18 cellular contexts compared by ENCODE assay signal in the genomic region with DNA sequence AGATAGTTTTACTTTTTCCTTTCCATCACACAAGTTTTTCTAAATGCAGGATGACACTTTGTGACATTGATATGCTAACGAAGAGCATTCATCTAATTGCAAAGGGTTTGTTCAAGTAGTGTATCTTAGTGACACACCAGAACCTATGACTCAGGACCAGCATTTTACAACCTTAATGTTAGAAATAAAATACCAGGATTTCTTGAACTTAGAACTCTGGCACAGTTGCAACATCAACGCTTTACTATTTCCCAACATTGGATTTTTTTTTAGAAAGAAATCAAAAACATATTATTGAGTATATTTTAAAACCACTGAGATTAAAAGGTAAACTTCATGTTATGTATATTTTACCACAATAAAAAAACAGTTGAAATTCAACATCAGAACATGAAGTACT. TPM values are rescaled to one million over a fixed set of nuclear protein-coding genes. Genes with fewer than 3 reads are reported as not detected.
DNase-seq lines count a peak whose midpoint lies in the region; ATAC-seq and TF ChIP-seq lines count a peak whose summit lies in the region.
"Had no signal": no experiment of that assay in that cellular context is flagged by ENCODE, and none has a peak within 500 bp of the region (broad histone marks: within the 10 kb centered on the region; RNA-seq: fewer than 3 reads in every experiment).

No MANE protein-coding gene starts in this region.

- H3K79me2 ChIP-seq in ACC112 (ENCODE audit: control insufficient read depth, insufficient read depth, low read length, unreplicated experiment) (no peaks in the 10 kb centered on the region), mesendoderm (ENCODE audit: control insufficient read depth, insufficient read depth, low read length) (no peaks in the 10 kb centered on the region)

- ATAC-seq in IMR-90 (ENCODE audit: low read depth): peak; percentile 48
- ATAC-seq in HG02571 (IDR thresholded peaks at IDR 0.05; ENCODE audit: unreplicated experiment): no peak
- ATAC-seq: naive thymus-derived CD4-positive, alpha-beta T cell; stimulated activated effector memory CD8-positive, alpha-beta T cell treated with anti-CD3 and anti-CD28 coated beads, Interleukin-12 subunit alpha, Interleukin-12 subunit beta, amount 100 ng/mL, for 72 hours had no signal

- peak overlapping the region; percentile 77; the same call in 1 of the 2 replicates for H4K5ac ChIP-seq in IMR-90 (ENCODE audit: low read depth, low read length)
- no peak overlapping the region for H4K5ac ChIP-seq in mesendoderm (ENCODE audit: low read length)

- H3K27ac ChIP-seq in ACC112 (ENCODE audit: low read depth, low read length): peak overlapping the region; percentile 91
- H3K27ac ChIP-seq in IMR-90 (ENCODE audit: insufficient read depth, low read length): no peak overlapping the region
- H3K27ac ChIP-seq in duodenal mucosa (ENCODE audit: low read depth, low read length): peak overlapping the region; percentile 59
- no peak overlapping the region for H3K27ac ChIP-seq in mesendoderm (ENCODE audit: low read depth, low read length)

- TF ChIP-seq RAD21 in IMR-90 (IDR thresholded peaks at IDR 0.05; ENCODE audit: low read length): no peak

- no CpG with 5 or more reads among the region's 2 CpGs for WGBS in IMR-90 (ENCODE audit: extremely low coverage in 2 of 2, insufficient read length in 1 of 2), 2 experiments
- WGBS in mesendoderm (ENCODE audit: extremely low coverage, insufficient coverage, low lambda C conversion rate): no CpG with 5 or more reads among the region's 2 CpGs

- H3K4me1 ChIP-seq in ACC112 (ENCODE audit: control insufficient read depth, insufficient read depth, low read length, unreplicated experiment) (peaks cover 44% of the 10 kb centered on the region), IMR-90 (ENCODE audit: control insufficient read depth, insufficient read depth, low read length) (peaks cover 26% of the 10 kb centered on the region), duodenal mucosa (ENCODE audit: control insufficient read depth in 1 of 2, insufficient read depth in 2 of 2, low read length in 2 of 2) (peaks cover 26 to 31% of the 10 kb centered on the region in 2 donors), mesendoderm (ENCODE audit: control insufficient read depth, low read depth, low read length) (peaks cover 3% of the 10 kb centered on the region)

- no peaks in the 10 kb centered on the region; a peak in 1 of 4 replicates for H3K79me1 ChIP-seq in IMR-90 (ENCODE audit: low read depth in 1 of 2, low read length in 2 of 2)
- H3K79me1 ChIP-seq in mesendoderm (ENCODE audit: low read length): no peaks in the 10 kb centered on the region

- POLR2A ChIA-PET in IMR-90 (lab: Charles Lee; ENCODE audit: unreplicated experiment): no interaction called here

- H2BK15ac ChIP-seq in IMR-90 (ENCODE audit: low read depth, low read length): no peak overlapping the region
- no peak overlapping the region for H2BK15ac ChIP-seq in mesendoderm (replicated peaks; ENCODE audit: low read depth)

- H4K8ac ChIP-seq in IMR-90 (ENCODE audit: low read depth in 2 of 2, low read length in 2 of 2) (no peak overlapping the region), mesendoderm (ENCODE audit: low read depth, low read length) (no peak overlapping the region)

- H2BK20ac ChIP-seq in IMR-90 (ENCODE audit: low read depth, low read length): no peak overlapping the region

- H3K9ac ChIP-seq in IMR-90 (ENCODE audit: low read depth, low read length): no peak overlapping the region
- no peak overlapping the region for H3K9ac ChIP-seq in duodenal mucosa (ENCODE audit: low read depth in 1 of 2, low read length in 2 of 2)
- no peak overlapping the region for H3K9ac ChIP-seq in mesendoderm (ENCODE audit: low read length)

- H2BK120ac ChIP-seq in IMR-90 (ENCODE audit: low read depth, low read length) (no peak overlapping the region), mesendoderm (ENCODE audit: low read depth, low read length) (no peak overlapping the region)

- H2AK5ac ChIP-seq in IMR-90 (ENCODE audit: low read depth, low read length): no peak overlapping the region
- H2AK5ac ChIP-seq in mesendoderm (ENCODE audit: low read length): no peak overlapping the region

- H3K18ac ChIP-seq in IMR-90 (ENCODE audit: low read depth, low read length) (peak overlapping the region; percentile 94), mesendoderm (ENCODE audit: low read length) (no peak overlapping the region)

- H2AFZ ChIP-seq in ACC112 (ENCODE audit: low read length, unreplicated experiment): peak overlapping the region; percentile 10
- no peak overlapping the region for H2AFZ ChIP-seq in IMR-90 (replicated peaks; ENCODE audit: low read length, poor library complexity)

- H3K36me3 ChIP-seq in ACC112 (ENCODE audit: insufficient read depth, low read length): no peaks in the 10 kb centered on the region
- H3K36me3 ChIP-seq in IMR-90 (ENCODE audit: control insufficient read depth, insufficient read depth, low read length): no peaks in the 10 kb centered on the region
- H3K36me3 ChIP-seq in duodenal mucosa (ENCODE audit: control insufficient read depth in 1 of 2, insufficient read depth in 2 of 2, low read length in 2 of 2): no peaks in the 10 kb centered on the region
- H3K36me3 ChIP-seq in mesendoderm (ENCODE audit: control insufficient read depth, insufficient read depth, low read length): no peaks in the 10 kb centered on the region

- no peak overlapping the region for H2AK9ac ChIP-seq in IMR-90 (replicated peaks; ENCODE audit: low read depth, low read length, poor library complexity)

- H3K23ac ChIP-seq in IMR-90 (ENCODE audit: low read depth, low read length): no peak overlapping the region
- no peak overlapping the region for H3K23ac ChIP-seq in mesendoderm (ENCODE audit: low read length)

- intact Hi-C loops in IMR-90 (cut with micrococcal nuclease): no loop called here

- H3K4me2 ChIP-seq in IMR-90 (ENCODE audit: low read depth, low read length): peak overlapping the region; percentile 70; the same call in 1 of the 2 replicates
- H3K4me2 ChIP-seq in mesendoderm (ENCODE audit: low read length): no peak overlapping the region

- H3K9me3 ChIP-seq in IMR-90 (ENCODE audit: control insufficient read depth, insufficient read depth, low read length): no peaks in the 10 kb centered on the region
- H3K9me3 ChIP-seq in duodenal mucosa (ENCODE audit: control insufficient read depth in 1 of 2, low read length in 2 of 2): no peaks in the 10 kb centered on the region

- no TSS peak for BruUV-seq in IMR-90 (replicated peaks; lab: Mats Ljungman, UMichigan)

- DNase-seq in IMR-90: peak; percentile 82
- peak; percentile 3 for DNase-seq in mesendoderm
- no peak for DNase-seq in stimulated activated CD8-positive, alpha-beta memory T cell treated with anti-CD3 and anti-CD28 coated beads, Interleukin-4, amount 100 ng/mL, for 48 hours
- no peak for DNase-seq in occipital lobe (lab: John Stamatoyannopoulos, UW)
- DNase-seq in A172 (ENCODE audit: low spot score): no peak
- DNase-seq: activated gamma-delta T cell treated with Interleukin-2 at 50 U/mL for 16 hours; Calu3; hippocampal formation; naive thymus-derived CD4-positive, alpha-beta T cell; NCI-H1436; NCI-H524; retina; RPMI8226; stimulated activated CD4-positive, alpha-beta T cell treated with anti-CD3 and anti-CD28 coated beads, Interleukin-4, amount 100 ng/mL, for 4 hours had no signal

- H2BK5ac ChIP-seq in IMR-90 (ENCODE audit: low read depth, low read length, poor library complexity, severe bottlenecking): peak overlapping the region; percentile 70
- H2BK5ac ChIP-seq in mesendoderm (ENCODE audit: low read length): no peak overlapping the region

- in situ Hi-C loops in IMR-90 (cut with MboI; ENCODE audit: low sequenced_read_pairs): loop anchor here (25.0 kb wide), 1 partner anchor 830 kb away; no protein-coding TSS in a partner anchor

- H3K56ac ChIP-seq in IMR-90 (ENCODE audit: extremely low read depth, insufficient read depth, low read length): no peak overlapping the region
- no peak overlapping the region for H3K56ac ChIP-seq in mesendoderm (ENCODE audit: low read length)

- H4K20me1 ChIP-seq in IMR-90 (ENCODE audit: insufficient read depth, low read length): no peaks in the 10 kb centered on the region

- CTCF ChIA-PET in IMR-90 (lab: Yijun Ruan, JAX): no interaction called here

- no peak for TF ChIP-seq CTCF in IMR-90 (conservative IDR thresholded peaks at IDR 0.05; ENCODE audit: low read depth, low read length)

- H3K4me3 ChIP-seq in ACC112 (ENCODE audit: low read depth, low read length) (no peak overlapping the region), IMR-90 (ENCODE audit: insufficient read depth, low read depth, low read length) (no peak overlapping the region), duodenal mucosa (ENCODE audit: low read depth in 1 of 2, low read length in 2 of 2) (no peak overlapping the region), mesendoderm (ENCODE audit: low read length) (no peak overlapping the region)

- peaks cover 8% of the 10 kb centered on the region; the same call in 1 of the 2 replicates for H3K9me1 ChIP-seq in IMR-90 (ENCODE audit: insufficient read depth, low read length)

- no peak for TF ChIP-seq POLR2A in IMR-90 (IDR thresholded peaks at IDR 0.05; ENCODE audit: low read depth, low read length)

- dilution Hi-C loops in IMR-90 (cut with HindIII; ENCODE audit: low sequenced_read_pairs, unreplicated experiment): no loop called here

- no peaks in the 10 kb centered on the region for H3K27me3 ChIP-seq in ACC112 (ENCODE audit: insufficient read depth, low read length)
- H3K27me3 ChIP-seq in IMR-90 (ENCODE audit: control insufficient read depth, insufficient read depth, low read length): no peaks in the 10 kb centered on the region
- no peaks in the 10 kb centered on the region for H3K27me3 ChIP-seq in duodenal mucosa (ENCODE audit: control insufficient read depth in 1 of 2, insufficient read depth in 2 of 2, low read length in 2 of 2)
- H3K27me3 ChIP-seq in mesendoderm (ENCODE audit: insufficient read depth, low read length, poor library complexity): no peaks in the 10 kb centered on the region

- H4K91ac ChIP-seq in IMR-90 (ENCODE audit: insufficient read depth, low read depth, low read length): no peak overlapping the region

- no peak overlapping the region for H3K14ac ChIP-seq in IMR-90 (replicated peaks; ENCODE audit: low read depth, low read length)

- H3K4ac ChIP-seq in IMR-90 (ENCODE audit: low read depth, low read length) (no peak overlapping the region), mesendoderm (ENCODE audit: low read depth, low read length) (no peak overlapping the region)

RNA-seq across cellular contexts. Expression of gene PLEKHG6, which starts 17.9 kb away (rescaled TPM):
- total RNA-seq in IMR-90 (2012; rRNA removed) (under 0.01 TPM in 2 replicates), occipital lobe (not detected)
- polyA plus RNA-seq in IMR-90 (2012; rRNA removed): 0.10 TPM in 2 replicates
- 0.05 and 0.07 TPM in 2 replicates for polyA plus RNA-seq in IMR-90 (2012; cell fraction: cytosol; rRNA removed)
- polyA plus RNA-seq in IMR-90 (2012; cell fraction: nucleus; rRNA removed; ENCODE audit: low replicate concordance): 0.05 and 0.15 TPM in 2 replicates
- 23.2 TPM for polyA plus RNA-seq in mesendoderm (2013, experiment 1 of 2)
- polyA plus RNA-seq in mesendoderm (2013, experiment 2 of 2): 22.0 TPM
- not detected in 2 replicates for total RNA-seq in A172 (2014; rRNA removed; shearing (Covaris generic))
- total RNA-seq: naive thymus-derived CD4-positive, alpha-beta T cell had no signal

RNA-seq across cellular contexts. Expression of gene TNFRSF1A, which starts 49.3 kb away (rescaled TPM):
- total RNA-seq in IMR-90 (2012; rRNA removed) (79.6 and 86.7 TPM in 2 replicates), occipital lobe (14.8 TPM)
- 136 and 138 TPM in 2 replicates for polyA plus RNA-seq in IMR-90 (2012; rRNA removed)
- 105 and 167 TPM in 2 replicates for polyA plus RNA-seq in IMR-90 (2012; cell fraction: cytosol; rRNA removed)
- 102 and 107 TPM in 2 replicates for polyA plus RNA-seq in IMR-90 (2012; cell fraction: nucleus; rRNA removed; ENCODE audit: low replicate concordance)
- polyA plus RNA-seq in mesendoderm (2013, experiment 1 of 2): 87.0 TPM
- 84.9 TPM for polyA plus RNA-seq in mesendoderm (2013, experiment 2 of 2)
- total RNA-seq in A172 (2014; rRNA removed; shearing (Covaris generic)): 121 and 172 TPM in 2 replicates

Comparison
In these comparisons a context has a peak if more than half of its experiments do, and no peak if none do; other contexts are left out.
1. H3K27ac ChIP-seq: peak in ACC112 (single experiment) and duodenal mucosa (single experiment); none in IMR-90 (single experiment) and mesendoderm (single experiment).
2. DNase-seq: peak in IMR-90 (single experiment) and mesendoderm (single experiment); none in stimulated activated CD8-positive, alpha-beta memory T cell treated with anti-CD3 and anti-CD28 coated beads, Interleukin-4, amount 100 ng/mL, for 48 hours (single experiment), occipital lobe (single experiment) and A172 (single experiment).